9 cellular contexts compared by ENCODE assay signal in genomic region chr11:126357055-126357962, GRCh38. TPM values are rescaled to one million over a fixed set of nuclear protein-coding genes. Genes with fewer than 3 reads are reported as not detected.
A peak's percentile ranks its signal among the peaks of the same experiment; 100 is the strongest.
DNase-seq lines count a peak whose midpoint lies in the region; ATAC-seq and TF ChIP-seq lines count a peak whose summit lies in the region.
"Had no signal": no experiment of that assay in that cellular context is flagged by ENCODE, and none has a peak within 500 bp of the region (broad histone marks: within the 10 kb centered on the region; RNA-seq: fewer than 3 reads in every experiment).

No MANE protein-coding gene starts in this region.

- H3K36me3 Mint-ChIP-seq in activated CD4-positive, alpha-beta T cell treated with anti-CD3 and anti-CD28 coated beads, Interleukin-2, amount 10 ng/mL, durations not matched to agents 24 days and 14 days (ENCODE audit: low read depth): peaks cover 15% of the 10 kb centered on the region

- DNase-seq in activated CD4-positive, alpha-beta T cell treated with anti-CD3 and anti-CD28 coated beads, Interleukin-2, amount 10 ng/mL, durations not matched to agents 24 days and 14 days: no peak
- DNase-seq in activated CD4-positive, alpha-beta T cell treated with anti-CD3 and anti-CD28 coated beads, Interleukin-2, amount 50 U/mL, for 4 hours: no peak
- DNase-seq in ascending aorta (ENCODE audit: low spot score in 2 of 2): no peak
- no peak for DNase-seq in lower lobe of right lung
- DNase-seq in thyroid gland: no peak
- DNase-seq in OCI-M2 (lab: John Stamatoyannopoulos, UW; ENCODE audit: unreplicated experiment): no peak
- DNase-seq in hepatic stellate cell (ENCODE audit: low spot score): no peak
- DNase-seq: NCI-H1694 treated with DMSO at 0.1 percent for 48 hours had no signal

- no peak for TF ChIP-seq POLR2A in thyroid gland (IDR thresholded peaks at IDR 0.05)

- no peak for ATAC-seq in lower lobe of right lung
- no peak for ATAC-seq in GM18858 (IDR thresholded peaks at IDR 0.05; ENCODE audit: unreplicated experiment)

- WGBS in thyroid gland, 2 donors: 80 to 83% methylated on average over 16 to 17 of the region's 17 CpGs

- H3K27ac Mint-ChIP-seq in activated CD4-positive, alpha-beta T cell treated with anti-CD3 and anti-CD28 coated beads, Interleukin-2, amount 10 ng/mL, durations not matched to agents 24 days and 14 days: peak overlapping the region; percentile 20

- intact Hi-C loops in activated CD4-positive, alpha-beta T cell treated with anti-CD3 and anti-CD28 coated beads, Interleukin-2, amount 10 ng/mL, durations not matched to agents 24 days and 14 days (cut with micrococcal nuclease): no loop called here
- intact Hi-C loops in ascending aorta (cut with DNase I) (loop anchor here (2.0 to 10.0 kb wide), 4 partner anchors 59 to 243 kb away; partner anchors contain the start of genes FAM118B, FOXRED1, RPUSD4 and SRPRA), lower lobe of right lung (cut with DNase I) (no loop called here), thyroid gland (cut with DNase I) (no loop called here)

- H3K27me3 ChIP-seq in ascending aorta (no peaks in the 10 kb centered on the region), lower lobe of right lung (ENCODE audit: low read depth) (no peaks in the 10 kb centered on the region), thyroid gland (no peaks in the 10 kb centered on the region)

- no peaks in the 10 kb centered on the region for H3K9me3 ChIP-seq in ascending aorta
- H3K9me3 ChIP-seq in lower lobe of right lung: no peaks in the 10 kb centered on the region
- H3K9me3 ChIP-seq in thyroid gland: no peaks in the 10 kb centered on the region

- H3K4me1 Mint-ChIP-seq in activated CD4-positive, alpha-beta T cell treated with anti-CD3 and anti-CD28 coated beads, Interleukin-2, amount 10 ng/mL, durations not matched to agents 24 days and 14 days: peaks cover 26% of the 10 kb centered on the region

- H3K4me1 ChIP-seq in ascending aorta: peaks cover 19 to 39% of the 10 kb centered on the region in 2 donors
- peaks cover 70% of the 10 kb centered on the region for H3K4me1 ChIP-seq in lower lobe of right lung
- H3K4me1 ChIP-seq in thyroid gland: peaks cover 11 to 41% of the 10 kb centered on the region in 2 donors

- H3K9me3 Mint-ChIP-seq in activated CD4-positive, alpha-beta T cell treated with anti-CD3 and anti-CD28 coated beads, Interleukin-2, amount 10 ng/mL, durations not matched to agents 24 days and 14 days: no peaks in the 10 kb centered on the region

- H3K4me3 ChIP-seq in ascending aorta (peak overlapping the region; percentile 84 to 88), lower lobe of right lung (peak overlapping the region; percentile 72), thyroid gland (replicated peaks in 1 of 3) (no peak overlapping the region)

- H3K27ac ChIP-seq in ascending aorta (peak overlapping the region; percentile 74 to 86), lower lobe of right lung (peak overlapping the region; percentile 76), thyroid gland (peak overlapping the region; percentile 5 to 63 (median 62))

- TF ChIP-seq CTCF in ascending aorta (IDR thresholded peaks at IDR 0.05): no peak
- TF ChIP-seq CTCF in lower lobe of right lung (IDR thresholded peaks at IDR 0.05): no peak
- no peak for TF ChIP-seq CTCF in thyroid gland (IDR thresholded peaks at IDR 0.05)

- no peaks in the 10 kb centered on the region for H3K27me3 Mint-ChIP-seq in activated CD4-positive, alpha-beta T cell treated with anti-CD3 and anti-CD28 coated beads, Interleukin-2, amount 10 ng/mL, durations not matched to agents 24 days and 14 days

- H3K36me3 ChIP-seq in ascending aorta (no peaks in the 10 kb centered on the region), lower lobe of right lung (no peaks in the 10 kb centered on the region), thyroid gland (no peaks in the 10 kb centered on the region)

- peak overlapping the region; percentile 83 for H3K4me3 Mint-ChIP-seq in activated CD4-positive, alpha-beta T cell treated with anti-CD3 and anti-CD28 coated beads, Interleukin-2, amount 10 ng/mL, durations not matched to agents 24 days and 14 days

RNA-seq across cellular contexts. Expression of gene ST3GAL4, which starts 1.8 kb away (rescaled TPM):
- 12.3 and 13.3 TPM in 2 replicates for total RNA-seq in activated CD4-positive, alpha-beta T cell treated with anti-CD3 and anti-CD28 coated beads, Interleukin-2, amount 10 ng/mL, durations not matched to agents 24 days and 14 days
- 61.4 TPM for total RNA-seq in ascending aorta
- 26.2 TPM for total RNA-seq in lower lobe of right lung
- 10 to 100 TPM in 3 of 4 donors, 1 to 10 TPM in 1; 5.3 to 33.9 (median 26.4) TPM for total RNA-seq in thyroid gland

RNA-seq across cellular contexts. Expression of gene DCPS, which starts 53.4 kb away (rescaled TPM):
- total RNA-seq in activated CD4-positive, alpha-beta T cell treated with anti-CD3 and anti-CD28 coated beads, Interleukin-2, amount 10 ng/mL, durations not matched to agents 24 days and 14 days: 36.0 and 40.2 TPM in 2 replicates
- total RNA-seq in ascending aorta (19.6 TPM), lower lobe of right lung (14.7 TPM), thyroid gland (10 to 100 TPM in 3 of 4 donors, 1 to 10 TPM in 1; 6.1 to 18.9 (median 13.9) TPM)

Comparison
In these comparisons a context has a peak if more than half of its experiments do, and no peak if none do; other contexts are left out.
1. H3K4me3 ChIP-seq: peak in ascending aorta (2 of 2) and lower lobe of right lung (single experiment); none in thyroid gland (0 of 3).
2. Peak in every context shown above with its lines, with median percentiles within 50 percentile points of each other: H3K27ac ChIP-seq.